8 cellular contexts compared by ENCODE assay signal in genomic region chr2:236512902-236513433, GRCh38. TPM values are rescaled to one million over a fixed set of nuclear protein-coding genes. Genes with fewer than 3 reads are reported as not detected.
DNase-seq lines count a peak whose midpoint lies in the region; ATAC-seq, FAIRE-seq and TF ChIP-seq lines count a peak whose summit lies in the region.

No MANE protein-coding gene starts in this region.

- no peak for FAIRE-seq in D721Med (lab: Jason Lieb, UNC)

- H3K27me3 ChIP-seq in right lobe of liver, result no peaks in the 10 kb centered on the region

- TF ChIP-seq CTCF in D721Med (IDR thresholded peaks at IDR 0.05; ENCODE audit: insufficient read depth, missing control alignments), result peak; percentile 56
- TF ChIP-seq CTCF in right lobe of liver (IDR thresholded peaks at IDR 0.05), result peak; percentile 72 to 91 (median 84)

- no peaks in the 10 kb centered on the region for H3K36me3 ChIP-seq in right lobe of liver

- ATAC-seq in GM21447 (IDR thresholded peaks at IDR 0.05; ENCODE audit: unreplicated experiment), result peak; percentile 82
- peak; percentile 89 to 94 (median 92) for ATAC-seq in right lobe of liver
- ATAC-seq in GM18520 (IDR thresholded peaks at IDR 0.05; ENCODE audit: unreplicated experiment), result no peak

- intact Hi-C loops in right lobe of liver (cut with DNase I), result loop anchor here (5.0 to 10.0 kb wide), 3 partner anchors 168 to 514 kb away; no protein-coding TSS in a partner anchor

- no peak overlapping the region for H3K4me3 ChIP-seq in right lobe of liver

- no peak for TF ChIP-seq POLR2A in right lobe of liver (IDR thresholded peaks at IDR 0.05)

- DNase-seq in D721Med (ENCODE audit: insufficient read length, low spot score) (no peak), LHCN-M2 (ENCODE audit: low read depth) (peak; percentile 22), right lobe of liver (peak; percentile 59 to 68 (median 63))
- peak; percentile 28 to 48 (median 40) for DNase-seq in activated CD4-positive, CD25-positive, alpha-beta regulatory T cell (lab: John Stamatoyannopoulos, UW)
- DNase-seq in central memory CD4-positive, alpha-beta T cell, result peak; percentile 64
- peak; percentile 33 for DNase-seq in stimulated activated CD8-positive, alpha-beta memory T cell treated with anti-CD3 and anti-CD28 coated beads, Interleukin-15, amount 100 ng/mL, for 1 hour (ENCODE audit: low read depth)

- no peak overlapping the region for H3K27ac ChIP-seq in right lobe of liver

- WGBS in right lobe of liver (ENCODE audit: insufficient coverage, low coverage, low lambda C conversion rate, missing lambda C conversion rate), result 0% methylated on average over 6 of the region's 7 CpGs

- no peaks in the 10 kb centered on the region for H3K9me3 ChIP-seq in right lobe of liver

- H3K4me1 ChIP-seq in right lobe of liver, result no peaks in the 10 kb centered on the region

RNA-seq across cellular contexts. Expression of gene ACKR3, which starts 56.7 kb away (rescaled TPM):
- total RNA-seq in LHCN-M2 (2014; rRNA removed) (not detected in 2 replicates), right lobe of liver (10 to 100 TPM in 2 of 6 experiments, 1 to 10 TPM in 3, under 1 TPM in 1; 0.66 to 57.0 (median 4.7) TPM)
- polyA plus RNA-seq in LHCN-M2 (2012), result 1.6 TPM
